1 cellular context compared by ENCODE assay signal in the genomic region with DNA sequence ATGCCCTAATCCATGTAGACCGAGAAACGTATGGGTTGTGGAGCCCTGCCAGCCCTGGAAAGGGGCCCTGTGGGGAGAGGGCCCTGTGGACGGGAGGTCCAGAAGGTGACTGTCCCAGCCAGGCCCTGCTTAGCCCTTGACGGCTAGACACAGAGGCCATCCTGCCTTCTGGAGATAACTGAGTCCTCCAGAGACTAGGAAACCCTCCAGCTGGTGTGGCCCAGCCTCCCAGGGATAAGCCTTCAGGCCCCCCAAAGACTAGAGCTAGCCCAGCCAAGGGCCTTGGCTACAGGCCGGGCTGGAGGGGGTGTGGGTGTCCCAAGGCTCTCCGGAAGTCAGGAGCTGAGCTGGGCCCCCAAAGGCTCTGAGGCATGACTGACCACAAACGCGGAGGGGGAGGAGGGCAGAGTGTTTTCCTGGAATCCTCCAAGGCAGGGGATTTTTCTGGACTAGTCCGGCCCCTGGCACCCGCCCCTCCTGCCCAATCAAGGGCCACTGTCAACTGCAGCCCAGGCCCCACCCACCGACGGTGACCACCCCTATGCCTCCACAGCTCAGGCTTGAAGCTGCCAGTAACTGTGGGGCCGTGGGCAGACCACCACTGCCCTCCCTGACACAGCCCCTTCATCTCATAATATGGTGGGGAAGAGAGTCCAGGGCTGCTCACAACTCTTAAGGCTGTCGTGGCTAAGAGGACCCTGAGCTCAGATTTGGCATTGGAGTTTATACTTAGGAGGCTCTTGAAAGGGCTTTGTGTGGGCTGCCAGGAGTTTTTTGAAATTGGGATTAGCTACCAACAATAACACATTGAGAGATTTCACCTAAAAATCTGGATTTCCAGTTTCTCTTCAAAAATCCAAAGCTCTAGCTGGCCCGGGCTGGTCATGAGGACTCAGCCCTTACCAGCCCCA.
TF ChIP-seq lines count a peak whose summit lies in the region.

No MANE protein-coding gene starts in this region.

TF ChIP-seq in GM12891, 5 proteins besides CTCF, POLR2A, EP300 and RAD21:
- TF ChIP-seq POLR2AphosphoS5 (IDR thresholded peaks at IDR 0.05; ENCODE audit: low read depth, low read length) (no peak), SPI1 (IDR thresholded peaks at IDR 0.05; ENCODE audit: low read depth, low read length) (no peak)
